In genomic region chr3:145427355-145427754, GRCh38 we compare ENCODE assay signal across 29 cellular contexts.
"Had no signal": no experiment of that assay in that cellular context is flagged by ENCODE, and none has a peak within 500 bp of the region (broad histone marks: within the 10 kb centered on the region; RNA-seq: fewer than 3 reads in every experiment).

No MANE protein-coding gene starts in this region.

- H3K36me3 Mint-ChIP-seq: activated naive CD8-positive, alpha-beta T cell had no signal

- H3K4me3 Mint-ChIP-seq: activated CD4-positive, alpha-beta memory T cell treated with anti-CD3 and anti-CD28 coated beads, Interleukin-2, amount 10 ng/mL, durations not matched to agents 7 days and 5 days; activated CD4-positive, alpha-beta T cell treated with anti-CD3 and anti-CD28 coated beads, Interleukin-2, amount 10 ng/mL, durations not matched to agents 7 days and 5 days; activated naive CD8-positive, alpha-beta T cell; activated T-cell treated with anti-CD3 and anti-CD28 coated beads, Interleukin-2, amount 50 U/mL, for 4 hours; activated T-helper 17 cell treated with anti-CD3 and anti-CD28 coated beads, Interleukin-2, amount 50 U/mL, for 72 hours; effector memory CD8-positive, alpha-beta T cell had no signal

- H3K27me3 ChIP-seq: body of pancreas, esophagus muscularis mucosa, foreskin keratinocyte, gastrocnemius medialis had no signal

- H3K27ac Mint-ChIP-seq: activated CD4-positive, alpha-beta memory T cell treated with anti-CD3 and anti-CD28 coated beads, Interleukin-2, amount 10 ng/mL, durations not matched to agents 7 days and 5 days; activated CD4-positive, alpha-beta T cell treated with anti-CD3 and anti-CD28 coated beads, Interleukin-2, amount 10 ng/mL, durations not matched to agents 7 days and 5 days; activated naive CD8-positive, alpha-beta T cell; activated T-helper 17 cell treated with anti-CD3 and anti-CD28 coated beads, Interleukin-2, amount 50 U/mL, for 72 hours; effector memory CD8-positive, alpha-beta T cell had no signal

- FAIRE-seq: colon had no signal

- H3K9me3 Mint-ChIP-seq: activated CD4-positive, alpha-beta T cell treated with anti-CD3 and anti-CD28 coated beads, Interleukin-2, amount 10 ng/mL, durations not matched to agents 7 days and 5 days; activated T-helper 17 cell treated with anti-CD3 and anti-CD28 coated beads, Interleukin-2, amount 50 U/mL, for 72 hours; effector memory CD8-positive, alpha-beta T cell had no signal

- H3K4me3 ChIP-seq: body of pancreas, esophagus muscularis mucosa, gastrocnemius medialis had no signal

- H3K4me1 ChIP-seq: body of pancreas, esophagus muscularis mucosa, foreskin keratinocyte, gastrocnemius medialis had no signal

- H3K36me3 ChIP-seq: esophagus muscularis mucosa, gastrocnemius medialis had no signal

- H3K27ac ChIP-seq: body of pancreas, esophagus muscularis mucosa, foreskin keratinocyte, gastrocnemius medialis had no signal

- H3K27me3 Mint-ChIP-seq: activated CD4-positive, alpha-beta memory T cell treated with anti-CD3 and anti-CD28 coated beads, Interleukin-2, amount 10 ng/mL, durations not matched to agents 7 days and 5 days; activated CD4-positive, alpha-beta T cell treated with anti-CD3 and anti-CD28 coated beads, Interleukin-2, amount 10 ng/mL, durations not matched to agents 7 days and 5 days; activated naive CD8-positive, alpha-beta T cell; activated T-helper 17 cell treated with anti-CD3 and anti-CD28 coated beads, Interleukin-2, amount 50 U/mL, for 72 hours; effector memory CD8-positive, alpha-beta T cell had no signal

- H3K9me3 ChIP-seq: body of pancreas, esophagus muscularis mucosa, gastrocnemius medialis had no signal

- DNase-seq: activated CD4-positive, alpha-beta memory T cell treated with anti-CD3 and anti-CD28 coated beads, Interleukin-2, amount 10 ng/mL, durations not matched to agents 7 days and 5 days; activated CD4-positive, alpha-beta T cell treated with anti-CD3 and anti-CD28 coated beads for 1 hour; activated CD4-positive, alpha-beta T cell treated with anti-CD3 and anti-CD28 coated beads for 4 hours; activated CD4-positive, alpha-beta T cell treated with anti-CD3 and anti-CD28 coated beads, Interleukin-2, amount 10 ng/mL, durations not matched to agents 7 days and 5 days; activated CD4-positive, alpha-beta T cell treated with anti-CD3 and anti-CD28 coated beads, Interleukin-2, amount 50 U/mL, for 4 hours; activated CD4-positive, CD25-positive, alpha-beta regulatory T cell; activated CD8-positive, alpha-beta memory T cell treated with anti-CD3 and anti-CD28 coated beads for 24 hours; activated effector memory CD4-positive, alpha-beta T cell treated with Interleukin-2 at 50 U/mL for 16 hours; activated gamma-delta T cell treated with Interleukin-2 at 50 U/mL for 16 hours; activated naive CD4-positive, alpha-beta T cell treated with anti-CD3 and anti-CD28 coated beads, Interleukin-2, amount 50 U/mL, for 16 hours; activated naive CD4-positive, alpha-beta T cell treated with Interleukin-2 at 50 U/mL for 16 hours; activated T-cell treated with anti-CD3 and anti-CD28 coated beads, Interleukin-2, amount 50 U/mL, for 4 hours; amniotic stem cell; anterior cingulate cortex; body of pancreas; caudate nucleus; cortex of kidney; dermis blood vessel endothelial cell; effector CD4-positive, alpha-beta T cell; effector memory CD8-positive, alpha-beta T cell; erythroblast; foreskin keratinocyte; gastrocnemius medialis; glutamatergic neuron; T-helper 2 cell had no signal

- ATAC-seq: activated T-cell treated with anti-CD3 and anti-CD28 coated beads, Interleukin-2, amount 50 U/mL, for 4 hours; activated T-helper 17 cell treated with anti-CD3 and anti-CD28 coated beads, Interleukin-2, amount 50 U/mL, for 72 hours; body of pancreas; effector memory CD8-positive, alpha-beta T cell; foreskin keratinocyte; gastrocnemius medialis had no signal

- H3K4me1 Mint-ChIP-seq: activated CD4-positive, alpha-beta memory T cell treated with anti-CD3 and anti-CD28 coated beads, Interleukin-2, amount 10 ng/mL, durations not matched to agents 7 days and 5 days; activated CD4-positive, alpha-beta T cell treated with anti-CD3 and anti-CD28 coated beads, Interleukin-2, amount 10 ng/mL, durations not matched to agents 7 days and 5 days; activated T-helper 17 cell treated with anti-CD3 and anti-CD28 coated beads, Interleukin-2, amount 50 U/mL, for 72 hours had no signal
